Comparison of ENCODE assay signal across 16 cellular contexts in genomic region chr17:82282239-82283207, GRCh38. TPM values are rescaled to one million over a fixed set of nuclear protein-coding genes. Genes with fewer than 3 reads are reported as not detected.
DNase-seq lines count a peak whose midpoint lies in the region; ATAC-seq and TF ChIP-seq lines count a peak whose summit lies in the region.
"Had no signal": no experiment of that assay in that cellular context is flagged by ENCODE, and none has a peak within 500 bp of the region (broad histone marks: within the 10 kb centered on the region; RNA-seq: fewer than 3 reads in every experiment).

No MANE protein-coding gene starts in this region.

- no peaks in the 10 kb centered on the region for H4K20me1 ChIP-seq in SK-N-SH (ENCODE audit: insufficient read depth)

- peak overlapping the region; percentile 67 for H2AFZ ChIP-seq in SK-N-SH (ENCODE audit: low read depth)

- POLR2A ChIA-PET in SK-N-SH (lab: Yijun Ruan, JAX): interaction anchor here (1.0 to 3.6 kb wide), 7 partner anchors 9 to 184 kb away, joined by 3 to 48 read pairs (median 5); partner anchors contain the start of genes CSNK1D and FASN

- peak; percentile 66 for DNase-seq in ELR (ENCODE audit: low read depth)
- no peak for DNase-seq in SK-N-SH
- DNase-seq in foreskin keratinocyte: no peak
- DNase-seq in spleen: peak; percentile 73
- DNase-seq in Ammon's horn (ENCODE audit: low spot score): no peak
- no peak for DNase-seq in NCI-H2107 treated with DMSO at 0.1 percent for 48 hours (lab: John Stamatoyannopoulos, UW; ENCODE audit: unreplicated experiment)
- DNase-seq: hippocampal formation, left ventricle myocardium inferior had no signal

- intact Hi-C loops in spleen (cut with DNase I; ENCODE audit: low total_unique reads): no loop called here

- ATAC-seq in foreskin keratinocyte: no peak
- ATAC-seq in HG03159 (IDR thresholded peaks at IDR 0.05; ENCODE audit: unreplicated experiment): no peak
- ATAC-seq in GM21367 (IDR thresholded peaks at IDR 0.05; ENCODE audit: unreplicated experiment): no peak

- H3K79me2 ChIP-seq in SK-N-SH (ENCODE audit: insufficient read depth): no peaks in the 10 kb centered on the region

- H3K9me2 ChIP-seq in SK-N-SH: no peaks in the 10 kb centered on the region

- CTCF ChIA-PET in SK-N-SH (lab: Yijun Ruan, JAX): interaction anchor here (1.0 to 2.9 kb wide), 10 partner anchors 8 to 76 kb away, joined by 3 to 24 read pairs (median 6); partner anchors contain the start of gene CSNK1D

- no peak overlapping the region for H3K4me3 ChIP-seq in SK-N-SH (ENCODE audit: low read depth in 2 of 2, low read length in 1 of 2)
- H3K4me3 ChIP-seq in spleen: no peak overlapping the region
- H3K4me3 ChIP-seq: HAP-1, left ventricle myocardium inferior, skin epidermis had no signal

- H3K27me3 ChIP-seq in SK-N-SH (ENCODE audit: insufficient read depth): no peaks in the 10 kb centered on the region
- no peaks in the 10 kb centered on the region for H3K27me3 ChIP-seq in foreskin keratinocyte
- no peaks in the 10 kb centered on the region for H3K27me3 ChIP-seq in spleen (replicated peaks in 1 of 7)

- H3K4me1 ChIP-seq in SK-N-SH (ENCODE audit: control insufficient read depth in 1 of 2, insufficient read depth in 2 of 2, low read depth in 1 of 2, low read length in 1 of 2) (peaks cover 23% of the 10 kb centered on the region in 2 experiments; a peak in 3 of 4 replicates), foreskin keratinocyte (peaks cover 11% of the 10 kb centered on the region), spleen (peaks cover 0 to 60% (median 23%) of the 10 kb centered on the region in 6 donors)

- no peak for TF ChIP-seq POLR2A in spleen (IDR thresholded peaks at IDR 0.05)

- TF ChIP-seq CTCF in SK-N-SH (IDR thresholded peaks at IDR 0.05) (no peak), foreskin keratinocyte (conservative IDR thresholded peaks at IDR 0.05) (no peak), spleen (IDR thresholded peaks at IDR 0.05 in 8 of 11, conservative IDR thresholded peaks at IDR 0.05 in 3 of 11) (no peak)

- H3K9ac ChIP-seq in SK-N-SH: no peak overlapping the region
- H3K9ac ChIP-seq: KMS-11 had no signal

- TF ChIP-seq EP300 in SK-N-SH (IDR thresholded peaks at IDR 0.05; ENCODE audit: borderline replicate concordance in 1 of 2, low read depth in 1 of 2, low read length in 1 of 2): no peak

- H3K4me2 ChIP-seq in SK-N-SH: peak overlapping the region; percentile 72
- H3K4me2 ChIP-seq: KMS-11 had no signal

- peaks cover 8% of the 10 kb centered on the region for H3F3A ChIP-seq in SK-N-SH (replicated peaks; ENCODE audit: insufficient read depth)

- H3K9me3 ChIP-seq in SK-N-SH (no peaks in the 10 kb centered on the region), spleen (no peaks in the 10 kb centered on the region)
- H3K9me3 ChIP-seq: HAP-1, left ventricle myocardium inferior had no signal

- no peak for TF ChIP-seq RAD21 in SK-N-SH (IDR thresholded peaks at IDR 0.05; ENCODE audit: low read length)

- H3K27ac ChIP-seq in SK-N-SH (ENCODE audit: low read depth in 2 of 2, low read length in 1 of 2) (peak overlapping the region in 1 of 2 experiments; percentile 2; a peak in 2 of 4 replicates), foreskin keratinocyte (peak overlapping the region; percentile 18), spleen (peak overlapping the region in 2 of 8 donors; percentile 63 to 66)
- H3K27ac ChIP-seq: KMS-11, left ventricle myocardium inferior had no signal

- WGBS in SK-N-SH (ENCODE audit: low lambda C conversion rate): 86% methylated on average over 25 of the region's 25 CpGs
- WGBS in spleen, 5 donors: 89 to 96% (median 91%) methylated on average over 19 to 25 of the region's 25 CpGs

- H3K36me3 ChIP-seq in SK-N-SH (replicated peaks in 1 of 2; ENCODE audit: control insufficient read depth in 1 of 2, insufficient read depth in 2 of 2, low read length in 1 of 2) (no peaks in the 10 kb centered on the region), spleen (no peaks in the 10 kb centered on the region)
- H3K36me3 ChIP-seq: HAP-1, left ventricle myocardium inferior had no signal

TF ChIP-seq in SK-N-SH, 30 proteins besides CTCF, POLR2A, EP300 and RAD21:
- peak; percentile 19; the same call in 1 of the 2 replicates for TF ChIP-seq NFIC (IDR thresholded peaks at IDR 0.05; ENCODE audit: borderline replicate concordance)
- no peak for TF ChIP-seq USF1 (IDR thresholded peaks at IDR 0.05; ENCODE audit: borderline replicate concordance, low read depth)

RNA-seq across cellular contexts. Expression of gene CSNK1D, which starts 9.0 kb away (rescaled TPM):
- polyA plus RNA-seq in SK-N-SH (2012; rRNA removed) (133 and 216 TPM in 2 replicates), foreskin keratinocyte (75.6 and 81.9 TPM in 2 replicates), spleen (100 to 1,000 TPM in 1 of 3 donors, 10 to 100 TPM in 2; 46.5 to 122 (median 67.2) TPM)
- 121 and 170 TPM in 2 replicates for polyA plus RNA-seq in SK-N-SH (2012; cell fraction: cytosol; rRNA removed)
- polyA plus RNA-seq in SK-N-SH (2012; cell fraction: nucleus; rRNA removed): 670 and 707 TPM in 2 replicates
- total RNA-seq in foreskin keratinocyte (57.7 and 62.8 TPM in 2 replicates), spleen (100 to 1,000 TPM in 5 of 7 donors, 10 to 100 TPM in 2; 74.3 to 216 (median 160) TPM)

RNA-seq across cellular contexts. Expression of gene CD7, which starts 34.9 kb away (rescaled TPM):
- polyA plus RNA-seq in SK-N-SH (2012; rRNA removed) (0.07 TPM in 1 of 2 replicates, not detected in the other), foreskin keratinocyte (not detected in 2 replicates), spleen (10 to 100 TPM; 14.8 to 24.5 (median 16.1) TPM)
- 0.16 TPM in 1 of 2 replicates, not detected in the other for polyA plus RNA-seq in SK-N-SH (2012; cell fraction: cytosol; rRNA removed)
- not detected in 2 replicates for polyA plus RNA-seq in SK-N-SH (2012; cell fraction: nucleus; rRNA removed)
- total RNA-seq in foreskin keratinocyte (not detected in 2 replicates), spleen (10 to 100 TPM; 18.9 to 60.1 (median 39.4) TPM)
- total RNA-seq: cerebellum, epithelial cell of proximal tubule, neural crest cell had no signal

RNA-seq across cellular contexts. Expression of gene SECTM1, which starts 51.0 kb away (rescaled TPM):
- polyA plus RNA-seq in SK-N-SH (2012; rRNA removed) (2.1 and 3.8 TPM in 2 replicates), foreskin keratinocyte (8.2 and 9.5 TPM in 2 replicates), spleen (10 to 100 TPM in 1 of 3 donors, 1 to 10 TPM in 2; 6.0 to 15.2 (median 7.0) TPM)
- 0.82 and 1.6 TPM in 2 replicates for polyA plus RNA-seq in SK-N-SH (2012; cell fraction: cytosol; rRNA removed)
- polyA plus RNA-seq in SK-N-SH (2012; cell fraction: nucleus; rRNA removed): 1.3 and 1.4 TPM in 2 replicates
- total RNA-seq in foreskin keratinocyte (5.0 and 6.6 TPM in 2 replicates), spleen (100 to 1,000 TPM in 1 of 7 donors, 10 to 100 TPM in 6; 55.6 to 141 (median 66.6) TPM)
- total RNA-seq: neural crest cell had no signal

RNA-seq across cellular contexts. Expression of gene SLC16A3, which starts 53.7 kb away (rescaled TPM):
- polyA plus RNA-seq in SK-N-SH (2012; rRNA removed): 68.8 and 70.7 TPM in 2 replicates
- polyA plus RNA-seq in SK-N-SH (2012; cell fraction: cytosol; rRNA removed): 25.2 and 42.6 TPM in 2 replicates
- 38.5 and 58.7 TPM in 2 replicates for polyA plus RNA-seq in SK-N-SH (2012; cell fraction: nucleus; rRNA removed)
- total RNA-seq in foreskin keratinocyte: 40.9 and 44.3 TPM in 2 replicates
- 47.5 and 54.7 TPM in 2 replicates for polyA plus RNA-seq in foreskin keratinocyte
- 100 to 1,000 TPM in 3 of 7 donors, 10 to 100 TPM in 4; 41.7 to 185 (median 91.6) TPM for total RNA-seq in spleen
- 10 to 100 TPM; 11.1 to 28.2 (median 16.5) TPM for polyA plus RNA-seq in spleen

Comparison
In these comparisons a context has a peak if more than half of its experiments do, and no peak if none do; other contexts are left out.
1. DNase-seq: peak in ELR (single experiment) and spleen (single experiment); none in SK-N-SH (single experiment), foreskin keratinocyte (0 of 2), Ammon's horn (single experiment) and NCI-H2107 treated with DMSO at 0.1 percent for 48 hours (single experiment).
2. RNA of gene CD7, which starts 34.9 kb away (polyA plus RNA-seq): 14.8 to 24.5 TPM in spleen; 0.07 to 0.16 TPM in SK-N-SH and not detected in foreskin keratinocyte; every median in the first group is over 10 times any median in the second.